Comparison of ENCODE assay signal across 17 cellular contexts in the genomic region with DNA sequence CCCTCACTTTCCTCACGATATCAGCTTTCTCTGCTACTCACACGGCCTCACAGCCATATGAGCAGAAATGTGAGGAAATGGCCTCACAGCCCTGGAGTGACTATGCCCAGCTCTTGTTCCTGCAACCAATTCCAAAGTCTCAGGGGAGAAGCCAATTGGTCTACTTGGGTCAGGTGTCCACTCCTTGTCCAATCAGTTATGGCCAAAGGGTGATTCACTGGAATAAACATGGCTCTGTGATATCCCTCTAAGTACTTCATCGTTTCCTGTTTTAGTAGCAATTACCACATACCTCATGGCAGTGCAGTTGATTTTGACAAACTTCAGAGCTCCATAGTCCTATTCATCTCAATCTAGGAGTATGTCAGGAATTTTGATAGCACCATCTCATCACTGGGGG.
A peak's percentile ranks its signal among the peaks of the same experiment; 100 is the strongest.
DNase-seq lines count a peak whose midpoint lies in the region; ATAC-seq and TF ChIP-seq lines count a peak whose summit lies in the region.
"Had no signal": no experiment of that assay in that cellular context is flagged by ENCODE, and none has a peak within 500 bp of the region (broad histone marks: within the 10 kb centered on the region; RNA-seq: fewer than 3 reads in every experiment).

No MANE protein-coding gene starts in this region.

- in situ Hi-C loops in G401 (cut with HindIII; ENCODE audit: low sequenced_read_pairs) = no loop called here

- TF ChIP-seq CTCF in A673 (conservative IDR thresholded peaks at IDR 0.05; ENCODE audit: low read depth, low read length) = no peak

- intact Hi-C loops in A673 (cut with micrococcal nuclease; ENCODE audit: unreplicated experiment) = no loop called here

- POLR2A ChIA-PET in A673 (lab: Charles Lee; ENCODE audit: low non-redundant PET) = no interaction called here

- H3K36me3 Mint-ChIP-seq in activated naive CD8-positive, alpha-beta T cell treated with anti-CD3 and anti-CD28 coated beads for 36 hours = peaks cover 9% of the 10 kb centered on the region

- ATAC-seq in GM18870 (IDR thresholded peaks at IDR 0.05; ENCODE audit: unreplicated experiment) = no peak
- ATAC-seq: activated CD4-positive, alpha-beta T cell treated with anti-CD3 and anti-CD28 coated beads for 36 hours; right cardiac atrium had no signal

- no peak overlapping the region for H3K27ac ChIP-seq in A673 (ENCODE audit: low read depth, low read length, poor library complexity, severe bottlenecking)
- H3K27ac ChIP-seq: esophagus muscularis mucosa, RWPE1 had no signal

- peaks cover 4% of the 10 kb centered on the region for H3K4me1 Mint-ChIP-seq in activated naive CD8-positive, alpha-beta T cell treated with anti-CD3 and anti-CD28 coated beads for 36 hours

- CTCF ChIA-PET in A673 (lab: Charles Lee) = no interaction called here

- no peaks in the 10 kb centered on the region for H3K36me3 ChIP-seq in A673 (ENCODE audit: insufficient read depth, low read length, poor library complexity, severe bottlenecking)

- no TSS peak for BruUV-seq in A673 (replicated peaks; lab: Mats Ljungman, UMichigan)

- H3K27ac Mint-ChIP-seq in activated naive CD8-positive, alpha-beta T cell treated with anti-CD3 and anti-CD28 coated beads for 36 hours = no peak overlapping the region
- H3K27ac Mint-ChIP-seq: activated CD4-positive, alpha-beta T cell treated with anti-CD3 and anti-CD28 coated beads for 36 hours had no signal

- no peaks in the 10 kb centered on the region for H3K4me1 ChIP-seq in A673 (ENCODE audit: insufficient read depth, low read length, poor library complexity, severe bottlenecking)

- H3K9me3 Mint-ChIP-seq in activated naive CD8-positive, alpha-beta T cell treated with anti-CD3 and anti-CD28 coated beads for 36 hours = no peaks in the 10 kb centered on the region

- H3K4me3 ChIP-seq in A673 (ENCODE audit: low read depth, low read length, poor library complexity, severe bottlenecking) = no peak overlapping the region
- H3K4me3 ChIP-seq: esophagus muscularis mucosa had no signal

- no peaks in the 10 kb centered on the region for H3K27me3 Mint-ChIP-seq in activated naive CD8-positive, alpha-beta T cell treated with anti-CD3 and anti-CD28 coated beads for 36 hours
- H3K27me3 Mint-ChIP-seq: activated CD4-positive, alpha-beta T cell treated with anti-CD3 and anti-CD28 coated beads for 36 hours had no signal

- DNase-seq in A673 (ENCODE audit: low spot score) (peak; percentile 61), HT1080 (ENCODE audit: low read depth) (peak; percentile 63), SW480 (ENCODE audit: low spot score) (peak; percentile 19), foreskin melanocyte (peak; percentile 56), germinal center (ENCODE audit: low spot score) (no peak), G401 (ENCODE audit: low spot score) (no peak)
- no peak for DNase-seq in activated naive CD8-positive, alpha-beta T cell treated with anti-CD3 and anti-CD28 coated beads for 36 hours
- DNase-seq: activated CD4-positive, alpha-beta T cell treated with anti-CD3 and anti-CD28 coated beads for 36 hours; GDM1; hippocampal formation; midbrain; NCI-H1092 treated with DMSO at 0.1 percent for 48 hours; NCI-H774; right cardiac atrium had no signal

- H3K4me3 Mint-ChIP-seq in activated naive CD8-positive, alpha-beta T cell treated with anti-CD3 and anti-CD28 coated beads for 36 hours = no peak overlapping the region
- H3K4me3 Mint-ChIP-seq: activated CD4-positive, alpha-beta T cell treated with anti-CD3 and anti-CD28 coated beads for 36 hours had no signal

- H3K9me3 ChIP-seq in A673 (ENCODE audit: low read depth, low read length, poor library complexity, severe bottlenecking) = no peaks in the 10 kb centered on the region
- H3K9me3 ChIP-seq: esophagus muscularis mucosa had no signal

- no peaks in the 10 kb centered on the region for H3K27me3 ChIP-seq in A673 (replicated peaks; ENCODE audit: insufficient read depth, low read depth, low read length, poor library complexity)
- H3K27me3 ChIP-seq: esophagus muscularis mucosa had no signal

Comparison
In these comparisons a context has a peak if more than half of its experiments do, and no peak if none do; other contexts are left out.
1. DNase-seq: peak in A673 (single experiment), HT1080 (single experiment), SW480 (single experiment) and foreskin melanocyte (single experiment); none in germinal center (single experiment), activated naive CD8-positive, alpha-beta T cell treated with anti-CD3 and anti-CD28 coated beads for 36 hours (single experiment) and G401 (single experiment).